In the genomic region with DNA sequence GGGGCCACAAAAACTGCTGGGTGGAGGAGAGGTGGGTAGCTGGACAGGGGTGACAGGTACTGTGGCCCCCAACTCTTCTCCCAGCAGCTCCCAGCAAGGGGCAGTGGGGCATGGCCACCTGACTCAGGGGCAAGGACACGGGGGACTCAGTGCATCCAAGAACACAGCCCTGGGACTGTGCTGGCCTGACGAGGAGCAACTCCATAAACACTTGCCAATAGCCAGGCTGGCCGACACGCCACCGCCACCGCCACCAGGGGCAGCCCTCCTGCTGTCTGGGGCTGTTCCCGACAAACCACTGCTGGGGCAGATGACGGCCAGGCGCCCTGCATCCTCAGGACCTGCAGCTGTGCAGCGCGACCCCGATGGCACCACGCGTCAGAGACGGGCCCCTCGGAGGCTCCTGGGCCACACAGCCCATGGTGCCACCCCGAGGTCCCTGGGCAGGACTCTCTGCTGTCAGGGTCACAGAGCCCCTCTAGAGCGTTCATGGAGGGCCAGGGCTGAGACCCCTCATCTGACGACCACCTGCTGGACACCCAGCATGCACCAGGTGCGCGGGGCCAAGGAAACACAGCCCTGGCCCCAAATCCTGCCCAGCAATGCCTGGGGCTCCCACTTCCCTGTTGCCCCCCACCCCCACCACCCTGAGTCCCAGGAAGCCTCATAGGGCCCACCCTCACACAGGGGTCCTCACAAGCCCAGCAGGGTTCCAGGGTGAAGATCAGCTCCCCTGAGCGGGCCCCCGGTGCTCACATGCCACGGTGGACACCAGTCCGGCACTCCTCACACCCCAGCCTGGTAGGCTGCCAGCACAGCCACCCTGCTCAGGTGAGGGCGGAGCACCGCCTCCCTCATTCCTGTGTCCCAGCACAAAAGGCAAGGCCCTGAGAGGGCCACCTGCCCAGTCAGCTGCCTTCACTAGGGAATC, we compare ENCODE assay signal across 1 cellular context.
TF ChIP-seq lines count a peak whose summit lies in the region.

No MANE protein-coding gene starts in this region.

TF ChIP-seq in HCT116, 20 proteins besides CTCF, POLR2A, EP300 and RAD21:
- TF ChIP-seq SRF (IDR thresholded peaks at IDR 0.05; ENCODE audit: low read depth) (no peak), EGR1 (IDR thresholded peaks at IDR 0.05; ENCODE audit: low read depth) (no peak), YY1 (IDR thresholded peaks at IDR 0.05; ENCODE audit: extremely low read depth, insufficient replicate concordance, low read depth, low read length) (no peak), SIN3A (IDR thresholded peaks at IDR 0.05; ENCODE audit: low read depth) (no peak), ZNF274 (IDR thresholded peaks at IDR 0.05; ENCODE audit: low read depth, low read length) (no peak), POLR2AphosphoS5 (IDR thresholded peaks at IDR 0.05; ENCODE audit: low read depth, low read length) (no peak), EZH2phosphoT487 (IDR thresholded peaks at IDR 0.05; ENCODE audit: borderline replicate concordance) (no peak), ZFX (IDR thresholded peaks at IDR 0.05) (no peak), CEBPB (IDR thresholded peaks at IDR 0.05; ENCODE audit: low read depth) (no peak), TCF7L2 (IDR thresholded peaks at IDR 0.05; ENCODE audit: borderline replicate concordance, extremely low read depth, insufficient read depth, insufficient read length) (no peak), EZH2 (IDR thresholded peaks at IDR 0.05) (no peak), FOSL1 (IDR thresholded peaks at IDR 0.05; ENCODE audit: low read depth) (no peak)
- TF ChIP-seq, protein P1, sequence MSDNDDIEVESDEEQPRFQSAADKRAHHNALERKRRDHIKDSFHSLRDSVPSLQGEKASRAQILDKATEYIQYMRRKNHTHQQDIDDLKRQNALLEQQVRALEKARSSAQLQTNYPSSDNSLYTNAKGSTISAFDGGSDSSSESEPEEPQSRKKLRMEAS (IDR thresholded peaks at IDR 0.05), result no peak
- TF ChIP-seq, protein P2, sequence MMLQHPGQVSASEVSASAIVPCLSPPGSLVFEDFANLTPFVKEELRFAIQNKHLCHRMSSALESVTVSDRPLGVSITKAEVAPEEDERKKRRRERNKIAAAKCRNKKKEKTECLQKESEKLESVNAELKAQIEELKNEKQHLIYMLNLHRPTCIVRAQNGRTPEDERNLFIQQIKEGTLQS (IDR thresholded peaks at IDR 0.05), result no peak
- TF ChIP-seq, protein P3, sequence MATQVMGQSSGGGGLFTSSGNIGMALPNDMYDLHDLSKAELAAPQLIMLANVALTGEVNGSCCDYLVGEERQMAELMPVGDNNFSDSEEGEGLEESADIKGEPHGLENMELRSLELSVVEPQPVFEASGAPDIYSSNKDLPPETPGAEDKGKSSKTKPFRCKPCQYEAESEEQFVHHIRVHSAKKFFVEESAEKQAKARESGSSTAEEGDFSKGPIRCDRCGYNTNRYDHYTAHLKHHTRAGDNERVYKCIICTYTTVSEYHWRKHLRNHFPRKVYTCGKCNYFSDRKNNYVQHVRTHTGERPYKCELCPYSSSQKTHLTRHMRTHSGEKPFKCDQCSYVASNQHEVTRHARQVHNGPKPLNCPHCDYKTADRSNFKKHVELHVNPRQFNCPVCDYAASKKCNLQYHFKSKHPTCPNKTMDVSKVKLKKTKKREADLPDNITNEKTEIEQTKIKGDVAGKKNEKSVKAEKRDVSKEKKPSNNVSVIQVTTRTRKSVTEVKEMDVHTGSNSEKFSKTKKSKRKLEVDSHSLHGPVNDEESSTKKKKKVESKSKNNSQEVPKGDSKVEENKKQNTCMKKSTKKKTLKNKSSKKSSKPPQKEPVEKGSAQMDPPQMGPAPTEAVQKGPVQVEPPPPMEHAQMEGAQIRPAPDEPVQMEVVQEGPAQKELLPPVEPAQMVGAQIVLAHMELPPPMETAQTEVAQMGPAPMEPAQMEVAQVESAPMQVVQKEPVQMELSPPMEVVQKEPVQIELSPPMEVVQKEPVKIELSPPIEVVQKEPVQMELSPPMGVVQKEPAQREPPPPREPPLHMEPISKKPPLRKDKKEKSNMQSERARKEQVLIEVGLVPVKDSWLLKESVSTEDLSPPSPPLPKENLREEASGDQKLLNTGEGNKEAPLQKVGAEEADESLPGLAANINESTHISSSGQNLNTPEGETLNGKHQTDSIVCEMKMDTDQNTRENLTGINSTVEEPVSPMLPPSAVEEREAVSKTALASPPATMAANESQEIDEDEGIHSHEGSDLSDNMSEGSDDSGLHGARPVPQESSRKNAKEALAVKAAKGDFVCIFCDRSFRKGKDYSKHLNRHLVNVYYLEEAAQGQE (IDR thresholded peaks at IDR 0.05; ENCODE audit: low read depth), result no peak
- TF ChIP-seq, protein P4, sequence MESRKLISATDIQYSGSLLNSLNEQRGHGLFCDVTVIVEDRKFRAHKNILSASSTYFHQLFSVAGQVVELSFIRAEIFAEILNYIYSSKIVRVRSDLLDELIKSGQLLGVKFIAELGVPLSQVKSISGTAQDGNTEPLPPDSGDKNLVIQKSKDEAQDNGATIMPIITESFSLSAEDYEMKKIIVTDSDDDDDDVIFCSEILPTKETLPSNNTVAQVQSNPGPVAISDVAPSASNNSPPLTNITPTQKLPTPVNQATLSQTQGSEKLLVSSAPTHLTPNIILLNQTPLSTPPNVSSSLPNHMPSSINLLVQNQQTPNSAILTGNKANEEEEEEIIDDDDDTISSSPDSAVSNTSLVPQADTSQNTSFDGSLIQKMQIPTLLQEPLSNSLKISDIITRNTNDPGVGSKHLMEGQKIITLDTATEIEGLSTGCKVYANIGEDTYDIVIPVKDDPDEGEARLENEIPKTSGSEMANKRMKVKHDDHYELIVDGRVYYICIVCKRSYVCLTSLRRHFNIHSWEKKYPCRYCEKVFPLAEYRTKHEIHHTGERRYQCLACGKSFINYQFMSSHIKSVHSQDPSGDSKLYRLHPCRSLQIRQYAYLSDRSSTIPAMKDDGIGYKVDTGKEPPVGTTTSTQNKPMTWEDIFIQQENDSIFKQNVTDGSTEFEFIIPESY (IDR thresholded peaks at IDR 0.05; ENCODE audit: extremely low read depth, insufficient replicate concordance, low read length), result no peak
